ENCODE assay signal across 21 cellular contexts in genomic region chr12:72618764-72619163, GRCh38.
"Had no signal": no experiment of that assay in that cellular context is flagged by ENCODE, and none has a peak within 500 bp of the region (broad histone marks: within the 10 kb centered on the region; RNA-seq: fewer than 3 reads in every experiment).

No MANE protein-coding gene starts in this region.

- DNase-seq: esophagus squamous epithelium; foreskin keratinocyte; kidney; left cardiac atrium; left ventricle myocardium inferior; lower lobe of right lung; midbrain; occipital lobe; pancreas; small intestine; stimulated activated CD4-positive, alpha-beta T cell treated with anti-CD3 and anti-CD28 coated beads, Interleukin-12 subunit alpha, Interleukin-12 subunit beta, amount 100 ng/mL, for 4 hours; stimulated activated naive CD4-positive, alpha-beta T cell; stomach; transverse colon had no signal

- H3K9me3 Mint-ChIP-seq: dendritic cell treated with granulocyte-macrophage colony-stimulating factor and Interleukin-4, amounts not matched to agents 40 ng/mL and 50 ng/mL, for 4 days; nephron had no signal

- H3K27ac ChIP-seq: esophagus squamous epithelium, foreskin keratinocyte, hepatocyte, left ventricle myocardium inferior, lower lobe of right lung, pancreas, stomach, thoracic aorta, transverse colon had no signal

- H3K36me3 ChIP-seq: esophagus squamous epithelium, left ventricle myocardium inferior, lower lobe of right lung, pancreas, stomach, thoracic aorta, transverse colon had no signal

- H3K9me3 ChIP-seq: esophagus squamous epithelium, left ventricle myocardium inferior, lower lobe of right lung, pancreas, stomach, thoracic aorta, transverse colon had no signal

- H3K27ac Mint-ChIP-seq: dendritic cell treated with granulocyte-macrophage colony-stimulating factor and Interleukin-4, amounts not matched to agents 40 ng/mL and 50 ng/mL, for 4 days; memory B cell; progenitor cell of endocrine pancreas had no signal

- ATAC-seq: foreskin keratinocyte, left cardiac atrium, lower lobe of right lung, pancreas, right cardiac atrium had no signal

- H3K27me3 ChIP-seq: esophagus squamous epithelium, foreskin keratinocyte, hepatocyte, pancreas, stomach, transverse colon had no signal

- H3K36me3 Mint-ChIP-seq: memory B cell had no signal

- H3K4me3 Mint-ChIP-seq: dendritic cell treated with granulocyte-macrophage colony-stimulating factor and Interleukin-4, amounts not matched to agents 40 ng/mL and 50 ng/mL, for 4 days; memory B cell; nephron had no signal

- H3K4me1 Mint-ChIP-seq: memory B cell, nephron had no signal

- H3K27me3 Mint-ChIP-seq: dendritic cell treated with granulocyte-macrophage colony-stimulating factor and Interleukin-4, amounts not matched to agents 40 ng/mL and 50 ng/mL, for 4 days; memory B cell; progenitor cell of endocrine pancreas had no signal

- H3K4me3 ChIP-seq: esophagus squamous epithelium, hepatocyte, left ventricle myocardium inferior, lower lobe of right lung, pancreas, stomach, thoracic aorta, transverse colon had no signal
